ENCODE assay signal across 16 cellular contexts in the genomic region with DNA sequence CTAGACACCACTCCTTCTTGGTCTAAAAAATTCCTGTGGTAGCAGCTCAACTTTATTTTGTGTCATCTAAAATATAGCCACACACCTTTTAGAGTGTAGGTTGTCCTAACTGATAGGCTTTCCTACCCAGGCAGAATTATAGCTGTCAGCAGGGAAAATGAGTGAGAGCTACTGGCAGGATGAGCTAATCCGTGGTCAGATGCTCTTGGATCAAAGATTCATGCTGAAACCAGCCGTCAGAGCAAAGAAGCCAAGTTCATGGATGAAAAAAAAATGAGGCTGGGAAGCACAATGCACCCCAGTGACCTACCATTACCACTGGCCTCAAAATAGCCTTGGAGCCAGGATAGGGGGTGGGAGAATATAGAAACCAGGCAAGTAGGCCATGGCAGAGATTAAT.
DNase-seq lines count a peak whose midpoint lies in the region; FAIRE-seq and TF ChIP-seq lines count a peak whose summit lies in the region.
"Had no signal": no experiment of that assay in that cellular context is flagged by ENCODE, and none has a peak within 500 bp of the region (broad histone marks: within the 10 kb centered on the region; RNA-seq: fewer than 3 reads in every experiment).

No MANE protein-coding gene starts in this region.

- TF ChIP-seq RAD21 in H1 (IDR thresholded peaks at IDR 0.05 in 1 of 2, conservative IDR thresholded peaks at IDR 0.05 in 1 of 2; ENCODE audit: low read depth in 2 of 2, low read length in 2 of 2): no peak

- no peaks in the 10 kb centered on the region for H3K79me2 ChIP-seq in H1 (ENCODE audit: control insufficient read depth in 1 of 2, insufficient read depth in 2 of 2, low read length in 2 of 2)

- H3K56ac ChIP-seq in H1 (replicated peaks; ENCODE audit: insufficient read length, low read depth, low read length): no peak overlapping the region

- TF ChIP-seq CTCF in HFF-Myc (IDR thresholded peaks at IDR 0.05; ENCODE audit: low read depth, low read length, missing control alignments): no peak
- TF ChIP-seq CTCF in H1 (IDR thresholded peaks at IDR 0.05; ENCODE audit: control extremely low read depth in 1 of 3, insufficient read depth in 1 of 3, low read depth in 1 of 3, low read length in 3 of 3): no peak
- no peak for TF ChIP-seq CTCF in adrenal gland (IDR thresholded peaks at IDR 0.05)

- no peak overlapping the region for H3K9ac ChIP-seq in H1 (replicated peaks in 1 of 4; ENCODE audit: extremely low read depth in 1 of 4, low read depth in 3 of 4, low read length in 3 of 4)

- H4K91ac ChIP-seq in H1 (replicated peaks; ENCODE audit: insufficient read length, low read length): peak overlapping the region; percentile 47

- intact Hi-C loops in adrenal gland (cut with DNase I): no loop called here

- no peak overlapping the region for H3K14ac ChIP-seq in H1 (ENCODE audit: insufficient read length)

- H3K27ac ChIP-seq in H1 (ENCODE audit: low read depth, low read length) (no peak overlapping the region), temporal lobe (ENCODE audit: low read depth, low read length) (peak overlapping the region; percentile 75), adrenal gland (peak overlapping the region in 1 of 5 donors; percentile 17)
- H3K27ac ChIP-seq: stomach had no signal

- H2BK20ac ChIP-seq in H1 (ENCODE audit: low read length): no peak overlapping the region; the same call in 1 of the 2 replicates

- no peaks in the 10 kb centered on the region for H4K20me1 ChIP-seq in H1 (replicated peaks in 1 of 2; ENCODE audit: control insufficient read depth in 1 of 2, insufficient read depth in 2 of 2, low read length in 2 of 2)

- H2BK5ac ChIP-seq in H1 (ENCODE audit: low read depth, low read length): peak overlapping the region; percentile 69; the same call in 1 of the 2 replicates

- WGBS in H1 (ENCODE audit: extremely low coverage in 1 of 2, insufficient coverage in 1 of 2, insufficient read length in 1 of 2, insufficient replicate concordance in 2 of 2, low coverage in 1 of 2, low lambda C conversion rate in 2 of 2, missing lambda C conversion rate in 1 of 2), 2 experiments: 66% methylated on average over 2 of the region's 2 CpGs; no CpG with 5 or more reads in 1 of the 2 experiments
- 10 to 48% (median 33%) methylated on average over 2 of the region's 2 CpGs for WGBS in adrenal gland, 4 donors

- CTCF ChIA-PET in H1 (lab: Charles Lee; ENCODE audit: partially characterized antibody): interaction anchor here (0.5 to 1.3 kb wide), 5 partner anchors 13 to 574 kb away, joined by 3 to 4 read pairs (median 3); no protein-coding TSS in a partner anchor

- no peak overlapping the region for H3K4ac ChIP-seq in H1 (replicated peaks; ENCODE audit: insufficient read length, low read depth, low read length)

- TF ChIP-seq EP300 in H1 (IDR thresholded peaks at IDR 0.05; ENCODE audit: borderline replicate concordance in 1 of 2, low read depth in 2 of 2, low read length in 2 of 2): no peak

- no peak overlapping the region for H4K8ac ChIP-seq in H1 (ENCODE audit: extremely low read depth, insufficient read depth, low read length)

- no peaks in the 10 kb centered on the region for H3K79me1 ChIP-seq in H1 (ENCODE audit: low read depth, low read length)

- no peak overlapping the region for H4K5ac ChIP-seq in H1 (ENCODE audit: insufficient read length, low read depth, low read length)

- no peaks in the 10 kb centered on the region for H3K9me3 ChIP-seq in H1 (ENCODE audit: insufficient read depth in 2 of 2, low read depth in 1 of 2, low read length in 1 of 2)
- no peaks in the 10 kb centered on the region for H3K9me3 ChIP-seq in adrenal gland (replicated peaks in 1 of 3)
- H3K9me3 ChIP-seq: stomach had no signal

- POLR2A ChIA-PET in H1 (lab: Charles Lee; ENCODE audit: partially characterized antibody): interaction anchor here (1.0 kb wide), 1 partner anchor 14 kb away, joined by 4 read pairs; no protein-coding TSS in a partner anchor

- no peak for TF ChIP-seq POLR2A in H1 (IDR thresholded peaks at IDR 0.05; ENCODE audit: control extremely low read depth in 1 of 2, low read depth in 2 of 2, low read length in 2 of 2)
- TF ChIP-seq POLR2A in adrenal gland (IDR thresholded peaks at IDR 0.05): no peak

- H2BK12ac ChIP-seq in H1 (ENCODE audit: low read depth, low read length): peak overlapping the region; percentile 52; the same call in 1 of the 2 replicates

- peak overlapping the region; percentile 90 for H2AFZ ChIP-seq in H1 (ENCODE audit: low read length)

- H3K27me3 ChIP-seq in H1 (replicated peaks in 1 of 4; ENCODE audit: control insufficient read depth in 3 of 4, extremely low read depth in 1 of 4, insufficient read depth in 3 of 4, low read length in 3 of 4) (no peaks in the 10 kb centered on the region), adrenal gland (no peaks in the 10 kb centered on the region)
- H3K27me3 ChIP-seq: stomach had no signal

- no peak overlapping the region for H2BK15ac ChIP-seq in H1 (ENCODE audit: low read length)

- H3K4me2 ChIP-seq in H1 (ENCODE audit: insufficient read depth in 1 of 2, low read depth in 2 of 2, low read length in 2 of 2): peak overlapping the region; percentile 41 to 48; a peak in 3 of 4 replicates

- no peak overlapping the region for H2AK5ac ChIP-seq in H1 (ENCODE audit: low read depth, low read length)

- no peak overlapping the region; the same call in 1 of the 2 replicates for H3K18ac ChIP-seq in H1 (ENCODE audit: extremely low read depth, low read length)

- H3K4me1 ChIP-seq in H1 (replicated peaks in 1 of 4; ENCODE audit: control insufficient read depth in 3 of 4, insufficient read depth in 4 of 4, low read length in 3 of 4) (peaks cover 8 to 15% (median 11%) of the 10 kb centered on the region in 4 experiments), adrenal gland (replicated peaks in 1 of 2) (no peaks in the 10 kb centered on the region)

- H3K36me3 ChIP-seq in H1 (ENCODE audit: control insufficient read depth in 2 of 4, insufficient read depth in 4 of 4, low read length in 3 of 4) (no peaks in the 10 kb centered on the region), adrenal gland (replicated peaks in 1 of 2) (no peaks in the 10 kb centered on the region)
- H3K36me3 ChIP-seq: stomach had no signal

- no peak overlapping the region for H3K23ac ChIP-seq in H1 (ENCODE audit: insufficient read length)

- 0 out of 2 replicates have a peak, but pooled peaks cover 2% of the 10 kb centered on the region for H3K23me2 ChIP-seq in H1 (ENCODE audit: low read depth, low read length)

- H3K4me3 ChIP-seq in HFF-Myc (replicated peaks; ENCODE audit: low read depth, low read length) (no peak overlapping the region), H1 (ENCODE audit: extremely low read depth in 1 of 4, insufficient read depth in 2 of 4, low read depth in 3 of 4, low read length in 4 of 4) (0 out of 8 replicates have a peak overlapping the region, but pooled peaks of 1 of the 4 experiments have one; percentile 11), adrenal gland (no peak overlapping the region)
- H3K4me3 ChIP-seq: stomach had no signal

- H2BK120ac ChIP-seq in H1 (replicated peaks; ENCODE audit: low read depth, low read length): peak overlapping the region; percentile 28

- FAIRE-seq in H1 (lab: Jason Lieb, UNC): no peak

- peak; percentile 86 for DNase-seq in HFF-Myc (ENCODE audit: extremely low read depth, low read depth)
- no peak for DNase-seq in H1 (ENCODE audit: low read depth in 1 of 2, low spot score in 2 of 2)
- DNase-seq in lung microvascular endothelial cell (ENCODE audit: low read depth in 2 of 2): peak; percentile 56 to 73
- no peak for DNase-seq in adrenal gland
- no peak for DNase-seq in NCI-H1105 (lab: John Stamatoyannopoulos, UW)
- DNase-seq in HUDEP-2 (lab: John Stamatoyannopoulos, UW; ENCODE audit: unreplicated experiment in 76 of 76): no peak
- DNase-seq: activated gamma-delta T cell treated with Interleukin-2 at 50 U/mL for 16 hours, caudate nucleus, COR-L47, erythroblast, immature natural killer cell, NCI-H146, NCI-H526, stomach, T1000 had no signal

TF ChIP-seq in H1, 55 proteins besides CTCF, POLR2A, EP300 and RAD21:
- TF ChIP-seq EZH2 (IDR thresholded peaks at IDR 0.05; ENCODE audit: low read depth, low read length, severe bottlenecking) (no peak), RFX5 (IDR thresholded peaks at IDR 0.05; ENCODE audit: borderline replicate concordance, low read depth, low read length) (no peak), KDM1A (IDR thresholded peaks at IDR 0.05; ENCODE audit: borderline replicate concordance, low read length) (no peak), PHF8 (conservative IDR thresholded peaks at IDR 0.05; ENCODE audit: low read depth, low read length) (no peak), POLR2AphosphoS5 (IDR thresholded peaks at IDR 0.05; ENCODE audit: low read depth, low read length) (no peak)
- TF ChIP-seq, protein P1, sequence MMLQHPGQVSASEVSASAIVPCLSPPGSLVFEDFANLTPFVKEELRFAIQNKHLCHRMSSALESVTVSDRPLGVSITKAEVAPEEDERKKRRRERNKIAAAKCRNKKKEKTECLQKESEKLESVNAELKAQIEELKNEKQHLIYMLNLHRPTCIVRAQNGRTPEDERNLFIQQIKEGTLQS (IDR thresholded peaks at IDR 0.05; ENCODE audit: insufficient read depth, low read depth, low read length): no peak

Comparison
In these comparisons a context has a peak if more than half of its experiments do, and no peak if none do; other contexts are left out.
1. DNase-seq: peak in HFF-Myc (single experiment) and lung microvascular endothelial cell (2 of 2); none in H1 (0 of 2), adrenal gland (0 of 7), NCI-H1105 (single experiment) and HUDEP-2 (0 of 76).